ENCODE assay signal across 8 cellular contexts in genomic region chr22:33921576-33922181, GRCh38. TPM values are rescaled to one million over a fixed set of nuclear protein-coding genes. Genes with fewer than 3 reads are reported as not detected.
DNase-seq lines count a peak whose midpoint lies in the region; ATAC-seq and TF ChIP-seq lines count a peak whose summit lies in the region.

No MANE protein-coding gene starts in this region.

- H3K27ac ChIP-seq in gastroesophageal sphincter (peak overlapping the region; percentile 50 to 91 (median 90)), vagina (peak overlapping the region; percentile 93)

- peak overlapping the region; percentile 82 for H3K9ac ChIP-seq in ES-I3 (ENCODE audit: low read depth, low read length)

- no peaks in the 10 kb centered on the region for H3K36me3 Mint-ChIP-seq in activated T-helper 2 cell treated with anti-CD3 and anti-CD28 coated beads, Interferon-gamma antibody, Interleukin-2, Interleukin-4, amounts not matched to agents 10 μg/mL and 5 μg/mL and 100 μg/mL, durations not matched to agents 14 hours and 24 hours and 36 hours (ENCODE audit: low read depth)
- H3K36me3 Mint-ChIP-seq in nephron (ENCODE audit: low read depth): no peaks in the 10 kb centered on the region

- TF ChIP-seq POLR2A in gastroesophageal sphincter (IDR thresholded peaks at IDR 0.05): no peak
- TF ChIP-seq POLR2A in vagina (IDR thresholded peaks at IDR 0.05): peak in 1 of 2 donors; percentile 40

- peaks cover 9% of the 10 kb centered on the region for H3K4me1 ChIP-seq in ES-I3 (ENCODE audit: insufficient read depth, low read length)
- H3K4me1 ChIP-seq in gastroesophageal sphincter: peaks cover 0 to 53% (median 15%) of the 10 kb centered on the region in 3 donors
- H3K4me1 ChIP-seq in vagina: peaks cover 40% of the 10 kb centered on the region

- DNase-seq in NCI-H128 (lab: John Stamatoyannopoulos, UW; ENCODE audit: unreplicated experiment) (peak; percentile 44), vagina (ENCODE audit: extremely low spot score in 2 of 2) (peak in 1 of 2 donors; percentile 90), NCI-H446 (lab: John Stamatoyannopoulos, UW) (no peak), NCI-H187 (lab: John Stamatoyannopoulos, UW) (no peak)
- no peak for DNase-seq in activated T-helper 2 cell treated with anti-CD3 and anti-CD28 coated beads, Interferon-gamma antibody, Interleukin-2, Interleukin-4, amounts not matched to agents 10 μg/mL and 5 μg/mL and 100 μg/mL, durations not matched to agents 14 hours and 24 hours and 36 hours (ENCODE audit: low spot score)

- no peak overlapping the region for H3K27ac Mint-ChIP-seq in activated T-helper 2 cell treated with anti-CD3 and anti-CD28 coated beads, Interferon-gamma antibody, Interleukin-2, Interleukin-4, amounts not matched to agents 10 μg/mL and 5 μg/mL and 100 μg/mL, durations not matched to agents 14 hours and 24 hours and 36 hours
- H3K27ac Mint-ChIP-seq in nephron: peak overlapping the region; percentile 29 to 87 (median 53)

- H3K4me3 ChIP-seq in gastroesophageal sphincter: peak overlapping the region; percentile 51 to 91
- peak overlapping the region; percentile 79 to 84 for H3K4me3 ChIP-seq in vagina

- H3K36me3 ChIP-seq in ES-I3 (ENCODE audit: insufficient read depth, low read length) (no peaks in the 10 kb centered on the region), gastroesophageal sphincter (no peaks in the 10 kb centered on the region), vagina (no peaks in the 10 kb centered on the region)

- WGBS in gastroesophageal sphincter (ENCODE audit: low coverage in 1 of 2), 2 donors: 0% methylated on average over 2 to 17 of the region's 37 CpGs

- TF ChIP-seq EP300 in gastroesophageal sphincter (IDR thresholded peaks at IDR 0.05): no peak

- peaks cover 47% of the 10 kb centered on the region for H3K27me3 Mint-ChIP-seq in activated T-helper 2 cell treated with anti-CD3 and anti-CD28 coated beads, Interferon-gamma antibody, Interleukin-2, Interleukin-4, amounts not matched to agents 10 μg/mL and 5 μg/mL and 100 μg/mL, durations not matched to agents 14 hours and 24 hours and 36 hours (ENCODE audit: low read depth)
- H3K27me3 Mint-ChIP-seq in nephron (ENCODE audit: low read depth): peaks cover 43% of the 10 kb centered on the region

- H3K9me3 Mint-ChIP-seq in activated T-helper 2 cell treated with anti-CD3 and anti-CD28 coated beads, Interferon-gamma antibody, Interleukin-2, Interleukin-4, amounts not matched to agents 10 μg/mL and 5 μg/mL and 100 μg/mL, durations not matched to agents 14 hours and 24 hours and 36 hours: no peaks in the 10 kb centered on the region
- no peaks in the 10 kb centered on the region for H3K9me3 Mint-ChIP-seq in nephron

- ATAC-seq in gastroesophageal sphincter: peak; percentile 9

- peaks cover 5% of the 10 kb centered on the region for H3K4me1 Mint-ChIP-seq in activated T-helper 2 cell treated with anti-CD3 and anti-CD28 coated beads, Interferon-gamma antibody, Interleukin-2, Interleukin-4, amounts not matched to agents 10 μg/mL and 5 μg/mL and 100 μg/mL, durations not matched to agents 14 hours and 24 hours and 36 hours (ENCODE audit: low read depth)
- peaks cover 38% of the 10 kb centered on the region for H3K4me1 Mint-ChIP-seq in nephron

- H3K27me3 ChIP-seq in gastroesophageal sphincter (no peaks in the 10 kb centered on the region), vagina (no peaks in the 10 kb centered on the region)

- intact Hi-C loops in activated T-helper 2 cell treated with anti-CD3 and anti-CD28 coated beads, Interferon-gamma antibody, Interleukin-2, Interleukin-4, amounts not matched to agents 10 μg/mL and 5 μg/mL and 100 μg/mL, durations not matched to agents 14 hours and 24 hours and 36 hours (cut with micrococcal nuclease): loop anchor here (5.0 kb wide), 1 partner anchor 1101 kb away; no protein-coding TSS in a partner anchor
- intact Hi-C loops in vagina (cut with DNase I): loop anchor here (2.0 to 10.0 kb wide), 3 partner anchors 129 to 387 kb away; no protein-coding TSS in a partner anchor

- TF ChIP-seq CTCF in gastroesophageal sphincter (IDR thresholded peaks at IDR 0.05) (no peak), nephron (IDR thresholded peaks at IDR 0.05; ENCODE audit: unreplicated experiment in 3 of 3) (no peak), vagina (IDR thresholded peaks at IDR 0.05) (no peak)

- H3K9me3 ChIP-seq in ES-I3 (ENCODE audit: control insufficient read depth, insufficient read depth, low read length) (no peaks in the 10 kb centered on the region), gastroesophageal sphincter (no peaks in the 10 kb centered on the region), vagina (no peaks in the 10 kb centered on the region)

- peak overlapping the region; percentile 60 for H3K4me3 Mint-ChIP-seq in activated T-helper 2 cell treated with anti-CD3 and anti-CD28 coated beads, Interferon-gamma antibody, Interleukin-2, Interleukin-4, amounts not matched to agents 10 μg/mL and 5 μg/mL and 100 μg/mL, durations not matched to agents 14 hours and 24 hours and 36 hours (ENCODE audit: low read depth)
- H3K4me3 Mint-ChIP-seq in nephron: peak overlapping the region; percentile 91 to 97 (median 96)

RNA-seq across cellular contexts. Expression of gene LARGE1, which starts 1.4 kb away (rescaled TPM):
- total RNA-seq in activated T-helper 2 cell treated with anti-CD3 and anti-CD28 coated beads, Interferon-gamma antibody, Interleukin-2, Interleukin-4, amounts not matched to agents 10 μg/mL and 5 μg/mL and 100 μg/mL, durations not matched to agents 14 hours and 24 hours and 36 hours: 0.39 and 0.89 TPM in 2 replicates
- total RNA-seq in gastroesophageal sphincter (10 to 100 TPM; 23.0 to 67.8 (median 48.0) TPM), vagina (29.5 TPM)

Comparison
In these comparisons a context has a peak if more than half of its experiments do, and no peak if none do; other contexts are left out.
1. RNA of gene LARGE1, which starts 1.4 kb away (total RNA-seq): 23.0 to 67.8 TPM in gastroesophageal sphincter and 29.5 TPM in vagina (single experiment); 0.39 to 0.89 TPM in activated T-helper 2 cell treated with anti-CD3 and anti-CD28 coated beads, Interferon-gamma antibody, Interleukin-2, Interleukin-4, amounts not matched to agents 10 μg/mL and 5 μg/mL and 100 μg/mL, durations not matched to agents 14 hours and 24 hours and 36 hours; every median in the first group is over 10 times any median in the second.